In genomic region chr2:27356382-27357181, GRCh38 we compare ENCODE assay signal across 8 cellular contexts. TPM values are rescaled to one million over a fixed set of nuclear protein-coding genes. Genes with fewer than 3 reads are reported as not detected.
DNase-seq lines count a peak whose midpoint lies in the region; ATAC-seq and TF ChIP-seq lines count a peak whose summit lies in the region.

GTF3C2 (minus strand) TSS chr2:27356764; CDS start chr2:27343554, 13,210 bp downstream.

- H3K27ac ChIP-seq in DOHH2 (ENCODE audit: low read depth, low read length) = peak within 1 kb of the TSS; percentile 88
- H3K27ac ChIP-seq in GM23338 (ENCODE audit: low read depth) = peak within 1 kb of the TSS; percentile 97
- peak within 1 kb of the TSS; percentile 91 for H3K27ac ChIP-seq in naive thymus-derived CD4-positive, alpha-beta T cell (ENCODE audit: low read depth, low read length)

- H3K27me3 Mint-ChIP-seq in GM23338 (ENCODE audit: insufficient read depth, low read depth, poor library complexity) = peaks cover 9% of the 10 kb centered on the region
- H3K27me3 Mint-ChIP-seq in naive thymus-derived CD4-positive, alpha-beta T cell = no peaks in the 10 kb centered on the region
- H3K27me3 Mint-ChIP-seq in stimulated activated naive B cell treated with anti-CD40 and anti-IgM and Interleukin-4, amounts not matched to agents 10 μg/mL and 1 μg/mL and 100 μg/mL, for 72 hours = no peaks in the 10 kb centered on the region

- CTCF ChIA-PET in naive thymus-derived CD4-positive, alpha-beta T cell (lab: Charles Lee) = interaction anchor here (1.0 kb wide), 2 partner anchors 13 to 16 kb away, joined by 3 to 4 read pairs; no protein-coding TSS in a partner anchor

- POLR2A ChIA-PET in naive thymus-derived CD4-positive, alpha-beta T cell (lab: Charles Lee) = interaction anchor here (1.0 to 2.9 kb wide), 13 partner anchors 12 to 274 kb away, joined by 3 to 65 read pairs (median 5); partner anchors contain the start of genes ATRAID, EIF2B4, MPV17 and NRBP1

- intact Hi-C loops in naive thymus-derived CD4-positive, alpha-beta T cell (cut with micrococcal nuclease) = loop anchor here (1.0 to 5.0 kb wide), 17 partner anchors 14 to 1324 kb away; partner anchors contain the start of genes ATRAID (in 2 of the 2), EIF2B4 (in 2 of the 2), IFT172 (in 2 of the 2) and MPV17 (in 2 of the 2)

- H3K79me2 ChIP-seq in DOHH2 (ENCODE audit: control insufficient read depth, low read length) = peaks cover 80% of the 10 kb centered on the region
- peaks cover 59% of the 10 kb centered on the region for H3K79me2 ChIP-seq in GM23338 (replicated peaks; ENCODE audit: insufficient read depth)

- no peaks in the 10 kb centered on the region for H4K20me1 ChIP-seq in DOHH2 (ENCODE audit: control insufficient read depth, insufficient read depth, low read depth, low read length)
- H4K20me1 ChIP-seq in GM23338 (replicated peaks; ENCODE audit: insufficient read depth) = peaks cover 25% of the 10 kb centered on the region

- TF ChIP-seq CTCF in DOHH2 (IDR thresholded peaks at IDR 0.05; ENCODE audit: low read depth, low read length, poor library complexity, severe bottlenecking) (no peak), GM23338 (conservative IDR thresholded peaks at IDR 0.05; ENCODE audit: low read depth in 2 of 2) (no peak)

- H3K36me3 ChIP-seq in DOHH2 (ENCODE audit: control insufficient read depth, low read length) (peaks cover 27% of the 10 kb centered on the region), GM23338 (ENCODE audit: insufficient read depth) (no peaks in the 10 kb centered on the region)
- peaks cover 0 to 12% (median 0%) of the 10 kb centered on the region in 3 experiments for H3K36me3 ChIP-seq in naive thymus-derived CD4-positive, alpha-beta T cell (ENCODE audit: control insufficient read depth in 2 of 3, insufficient read depth in 3 of 3, low read length in 3 of 3)

- H3K9me2 ChIP-seq in DOHH2 (replicated peaks; ENCODE audit: control insufficient read depth, low read length) (no peaks in the 10 kb centered on the region), GM23338 (ENCODE audit: insufficient read depth) (peaks cover 3% of the 10 kb centered on the region)

- H3K4me3 ChIP-seq in DOHH2 (ENCODE audit: low read length) (peak within 1 kb of the TSS; percentile 95), GM23338 (peak within 1 kb of the TSS; percentile 71)
- peak within 1 kb of the TSS; percentile 96 for H3K4me3 ChIP-seq in naive thymus-derived CD4-positive, alpha-beta T cell (ENCODE audit: low read length)

- peaks cover 34% of the 10 kb centered on the region for H3K4me1 ChIP-seq in DOHH2 (ENCODE audit: control insufficient read depth, low read length)
- peaks cover 49% of the 10 kb centered on the region for H3K4me1 ChIP-seq in GM23338 (ENCODE audit: insufficient read depth)
- H3K4me1 ChIP-seq in naive thymus-derived CD4-positive, alpha-beta T cell (ENCODE audit: control insufficient read depth in 2 of 2, insufficient read depth in 2 of 2, low read length in 2 of 2) = peaks cover 24 to 34% of the 10 kb centered on the region in 2 donors

- no peaks in the 10 kb centered on the region for H3F3A ChIP-seq in DOHH2 (ENCODE audit: control insufficient read depth, insufficient read depth)
- H3F3A ChIP-seq in GM23338 (replicated peaks; ENCODE audit: low read depth) = peaks cover 13% of the 10 kb centered on the region

- H3K36me3 Mint-ChIP-seq in GM23338 (ENCODE audit: low read depth) = peaks cover 28% of the 10 kb centered on the region
- H3K36me3 Mint-ChIP-seq in naive thymus-derived CD4-positive, alpha-beta T cell = peaks cover 0 to 8% (median 4%) of the 10 kb centered on the region in 5 donors
- H3K36me3 Mint-ChIP-seq in stimulated activated naive B cell treated with anti-CD40 and anti-IgM and Interleukin-4, amounts not matched to agents 10 μg/mL and 1 μg/mL and 100 μg/mL, for 72 hours = peaks cover 15 to 25% of the 10 kb centered on the region in 2 donors

- peak; percentile 100 for DNase-seq in GM23338 (ENCODE audit: low spot score)
- peak; percentile 98 for DNase-seq in LHCN-M2 (ENCODE audit: low read depth)
- DNase-seq in RPMI8226 = peak; percentile 97
- DNase-seq in activated T-helper 1 cell treated with anti-CD3 and anti-CD28 coated beads, Interleukin-2, amount 50 U/mL, for 16 hours (ENCODE audit: low read depth in 1 of 2, low spot score in 1 of 2) = peak; percentile 83 to 87
- DNase-seq in fibroblast of gingiva (ENCODE audit: low read depth) = peak; percentile 94
- DNase-seq in naive thymus-derived CD4-positive, alpha-beta T cell = peak; percentile 76 to 94 (median 92)
- peak; percentile 91 for DNase-seq in stimulated activated naive B cell treated with anti-CD40 and anti-IgM and Interleukin-4, amounts not matched to agents 10 μg/mL and 1 μg/mL and 100 μg/mL, for 72 hours

- H3K27me3 ChIP-seq in DOHH2 (ENCODE audit: control insufficient read depth, low read length) (no peaks in the 10 kb centered on the region), GM23338 (ENCODE audit: insufficient read depth) (no peaks in the 10 kb centered on the region)
- no peaks in the 10 kb centered on the region for H3K27me3 ChIP-seq in naive thymus-derived CD4-positive, alpha-beta T cell (ENCODE audit: control insufficient read depth in 2 of 2, insufficient read depth in 2 of 2, low read length in 2 of 2)

- no peaks in the 10 kb centered on the region for H3K9me3 ChIP-seq in DOHH2 (ENCODE audit: control insufficient read depth, insufficient read depth, low read length)
- H3K9me3 ChIP-seq in naive thymus-derived CD4-positive, alpha-beta T cell (ENCODE audit: control insufficient read depth in 2 of 3, low read length in 3 of 3) = no peaks in the 10 kb centered on the region

- H2AFZ ChIP-seq in GM23338 = peak within 1 kb of the TSS; percentile 66; the same call in 1 of the 2 replicates

- peak; percentile 90 for ATAC-seq in GM23338
- ATAC-seq in naive thymus-derived CD4-positive, alpha-beta T cell = peak; percentile 85
- peak; percentile 86 to 89 for ATAC-seq in stimulated activated naive B cell treated with anti-CD40 and anti-IgM and Interleukin-4, amounts not matched to agents 10 μg/mL and 1 μg/mL and 100 μg/mL, for 72 hours (replicated peaks)

- peak within 1 kb of the TSS; percentile 96 for H3K4me3 Mint-ChIP-seq in GM23338
- H3K4me3 Mint-ChIP-seq in naive thymus-derived CD4-positive, alpha-beta T cell = peak within 1 kb of the TSS; percentile 95 to 100 (median 98)
- H3K4me3 Mint-ChIP-seq in stimulated activated naive B cell treated with anti-CD40 and anti-IgM and Interleukin-4, amounts not matched to agents 10 μg/mL and 1 μg/mL and 100 μg/mL, for 72 hours = peak within 1 kb of the TSS; percentile 99 to 100

- peaks cover 37% of the 10 kb centered on the region for H3K4me1 Mint-ChIP-seq in GM23338
- H3K4me1 Mint-ChIP-seq in naive thymus-derived CD4-positive, alpha-beta T cell = peaks cover 38 to 63% (median 56%) of the 10 kb centered on the region in 7 donors
- peaks cover 26 to 45% of the 10 kb centered on the region in 2 donors for H3K4me1 Mint-ChIP-seq in stimulated activated naive B cell treated with anti-CD40 and anti-IgM and Interleukin-4, amounts not matched to agents 10 μg/mL and 1 μg/mL and 100 μg/mL, for 72 hours

- peaks cover 12% of the 10 kb centered on the region for H3K9me3 Mint-ChIP-seq in GM23338
- H3K9me3 Mint-ChIP-seq in naive thymus-derived CD4-positive, alpha-beta T cell = peaks cover 0 to 6% (median 0%) of the 10 kb centered on the region in 11 donors
- H3K9me3 Mint-ChIP-seq in stimulated activated naive B cell treated with anti-CD40 and anti-IgM and Interleukin-4, amounts not matched to agents 10 μg/mL and 1 μg/mL and 100 μg/mL, for 72 hours = no peaks in the 10 kb centered on the region

- peak within 1 kb of the TSS; percentile 99 for H3K27ac Mint-ChIP-seq in GM23338
- H3K27ac Mint-ChIP-seq in naive thymus-derived CD4-positive, alpha-beta T cell = peak within 1 kb of the TSS; percentile 96 to 100 (median 99)
- H3K27ac Mint-ChIP-seq in stimulated activated naive B cell treated with anti-CD40 and anti-IgM and Interleukin-4, amounts not matched to agents 10 μg/mL and 1 μg/mL and 100 μg/mL, for 72 hours = peak within 1 kb of the TSS; percentile 98

- H3K4me2 ChIP-seq in DOHH2 (ENCODE audit: low read length) = peak within 1 kb of the TSS; percentile 87
- H3K4me2 ChIP-seq in GM23338 = peak within 1 kb of the TSS; percentile 85

TF ChIP-seq in GM23338, 12 proteins besides CTCF, POLR2A, EP300 and RAD21 (continues in another document):
- TF ChIP-seq CREB1 (CRISPR knock-in tag; IDR thresholded peaks at IDR 0.05; ENCODE audit: low read depth) (peak; percentile 96), POLR2AphosphoS5 (IDR thresholded peaks at IDR 0.05; ENCODE audit: low read depth) (peak; percentile 47; the same call in 1 of the 2 replicates), EZH2phosphoT487 (IDR thresholded peaks at IDR 0.05; ENCODE audit: unreplicated experiment) (no peak), REST (IDR thresholded peaks at IDR 0.05; ENCODE audit: unreplicated experiment) (no peak), NANOG (IDR thresholded peaks at IDR 0.05; ENCODE audit: borderline replicate concordance) (no peak)

RNA-seq across cellular contexts. Expression of gene GTF3C2, which starts in this region (rescaled TPM):
- 110 and 118 TPM in 2 replicates for total RNA-seq in GM23338 (2014; rRNA removed; shearing (Covaris generic))
- 69.1 and 81.7 TPM in 2 replicates for polyA plus RNA-seq in GM23338 (2016; fragmentation: Nextera tagmentation; extraction: Ambion mirVana)
- 42.3 and 43.5 TPM in 2 replicates for total RNA-seq in LHCN-M2 (2014; rRNA removed)
- 30.0 TPM for polyA plus RNA-seq in LHCN-M2 (2012)
- total RNA-seq in naive thymus-derived CD4-positive, alpha-beta T cell = 100 to 1,000 TPM in 1 of 5 experiments, 10 to 100 TPM in 4; 68.0 to 106 (median 78.3) TPM
- polyA plus RNA-seq in naive thymus-derived CD4-positive, alpha-beta T cell = 10 to 100 TPM; 26.6 to 56.1 TPM

Comparison
In these comparisons a context has a peak if more than half of its experiments do, and no peak if none do; other contexts are left out.
1. Peak in every context shown above with its lines: DNase-seq, ATAC-seq, H3K4me3 ChIP-seq and H3K27ac ChIP-seq.